In genomic region chr4:2789801-2790582, GRCh38 we compare ENCODE assay signal across 15 cellular contexts. TPM values are rescaled to one million over a fixed set of nuclear protein-coding genes. Genes with fewer than 3 reads are reported as not detected.
A peak's percentile ranks its signal among the peaks of the same experiment; 100 is the strongest.
DNase-seq lines count a peak whose midpoint lies in the region; ATAC-seq lines count a peak whose summit lies in the region.
"Had no signal": no experiment of that assay in that cellular context is flagged by ENCODE, and none has a peak within 500 bp of the region (broad histone marks: within the 10 kb centered on the region; RNA-seq: fewer than 3 reads in every experiment).

No MANE protein-coding gene starts in this region.

- H3K4me3 Mint-ChIP-seq in activated naive CD8-positive, alpha-beta T cell treated with anti-CD3 and anti-CD28 coated beads for 36 hours = no peak overlapping the region
- peak overlapping the region in 4 of 8 donors; percentile 19 to 79 (median 33) for H3K4me3 Mint-ChIP-seq in naive B cell

- peaks cover 98% of the 10 kb centered on the region for H3K4me1 ChIP-seq in BLaER1

- H4K20me1 ChIP-seq in BLaER1 = peaks cover 14% of the 10 kb centered on the region

- H3K36me3 ChIP-seq in BLaER1 = no peaks in the 10 kb centered on the region

- no peaks in the 10 kb centered on the region for H3K9me3 ChIP-seq in BLaER1
- H3K9me3 ChIP-seq: psoas muscle had no signal

- no peaks in the 10 kb centered on the region for H3K9me3 Mint-ChIP-seq in activated naive CD8-positive, alpha-beta T cell treated with anti-CD3 and anti-CD28 coated beads for 36 hours
- no peaks in the 10 kb centered on the region for H3K9me3 Mint-ChIP-seq in naive B cell

- no peak overlapping the region for H3K9ac ChIP-seq in BLaER1

- H3K4me1 Mint-ChIP-seq in activated naive CD8-positive, alpha-beta T cell treated with anti-CD3 and anti-CD28 coated beads for 36 hours = peaks cover 47% of the 10 kb centered on the region
- H3K4me1 Mint-ChIP-seq in naive B cell = peaks cover 57 to 84% (median 83%) of the 10 kb centered on the region in 3 donors

- H3K27ac Mint-ChIP-seq in activated naive CD8-positive, alpha-beta T cell treated with anti-CD3 and anti-CD28 coated beads for 36 hours = peak overlapping the region; percentile 3
- H3K27ac Mint-ChIP-seq in naive B cell = peak overlapping the region in 5 of 6 donors; percentile 78 to 100 (median 91)

- peak; percentile 17 for DNase-seq in COLO668 (lab: John Stamatoyannopoulos, UW; ENCODE audit: unreplicated experiment)
- no peak for DNase-seq in activated naive CD8-positive, alpha-beta T cell treated with anti-CD3 and anti-CD28 coated beads for 36 hours
- DNase-seq in naive B cell = no peak
- DNase-seq in stimulated activated CD4-positive, alpha-beta T cell treated with anti-CD3 and anti-CD28 coated beads, Interleukin-2, amount 100 ng/mL, for 48 hours = no peak
- DNase-seq in T-helper 9 cell = no peak
- DNase-seq: anterior cingulate cortex, GF-D8, Karpas-422, NCI-H1694 treated with DMSO at 0.1 percent for 48 hours, SIG-M5 had no signal

- H3K4me2 ChIP-seq in BLaER1 = peak overlapping the region; percentile 16

- no peak overlapping the region for H3K4me3 ChIP-seq in BLaER1
- H3K4me3 ChIP-seq: dorsolateral prefrontal cortex, psoas muscle had no signal

- peaks cover 2% of the 10 kb centered on the region for H3K36me3 Mint-ChIP-seq in activated naive CD8-positive, alpha-beta T cell treated with anti-CD3 and anti-CD28 coated beads for 36 hours
- H3K36me3 Mint-ChIP-seq in naive B cell = no peaks in the 10 kb centered on the region

- peak overlapping the region; percentile 26; the same call in 1 of the 2 replicates for H3K27ac ChIP-seq in BLaER1
- H3K27ac ChIP-seq: psoas muscle, VCaP had no signal

- no peaks in the 10 kb centered on the region for H3K27me3 Mint-ChIP-seq in activated naive CD8-positive, alpha-beta T cell treated with anti-CD3 and anti-CD28 coated beads for 36 hours
- H3K27me3 Mint-ChIP-seq in naive B cell = no peaks in the 10 kb centered on the region

- H3K27me3 ChIP-seq in BLaER1 = 0 out of 2 replicates have a peak, but pooled peaks cover 4% of the 10 kb centered on the region
- H3K27me3 ChIP-seq: dorsolateral prefrontal cortex had no signal

- ATAC-seq in naive B cell (ENCODE audit: low read depth in 2 of 2) (no peak), GM19023 (IDR thresholded peaks at IDR 0.05; ENCODE audit: unreplicated experiment) (no peak)
- ATAC-seq: psoas muscle had no signal

RNA-seq across cellular contexts. Expression of gene SH3BP2, which starts 2.9 kb away (rescaled TPM):
- total RNA-seq in activated naive CD8-positive, alpha-beta T cell treated with anti-CD3 and anti-CD28 coated beads for 36 hours = 10 to 100 TPM; 72.2 to 74.1 TPM
- polyA plus RNA-seq in naive B cell (ENCODE audit: low read depth in 6 of 6) = 10 to 100 TPM; 14.3 to 91.1 (median 28.7) TPM

RNA-seq across cellular contexts. Expression of gene TNIP2, which starts 33.9 kb away (rescaled TPM):
- total RNA-seq in activated naive CD8-positive, alpha-beta T cell treated with anti-CD3 and anti-CD28 coated beads for 36 hours = 10 to 100 TPM; 50.0 to 50.3 TPM
- polyA plus RNA-seq in naive B cell (ENCODE audit: low read depth in 6 of 6) = 10 to 100 TPM; 25.4 to 36.2 (median 35.3) TPM

RNA-seq across cellular contexts. Expression of gene ADD1, which starts 53.7 kb away (rescaled TPM):
- 100 to 1,000 TPM; 136 TPM for total RNA-seq in activated naive CD8-positive, alpha-beta T cell treated with anti-CD3 and anti-CD28 coated beads for 36 hours
- 100 to 1,000 TPM; 325 to 440 (median 349) TPM for polyA plus RNA-seq in naive B cell (ENCODE audit: low read depth in 6 of 6)
